9 cellular contexts compared by ENCODE assay signal in the genomic region with DNA sequence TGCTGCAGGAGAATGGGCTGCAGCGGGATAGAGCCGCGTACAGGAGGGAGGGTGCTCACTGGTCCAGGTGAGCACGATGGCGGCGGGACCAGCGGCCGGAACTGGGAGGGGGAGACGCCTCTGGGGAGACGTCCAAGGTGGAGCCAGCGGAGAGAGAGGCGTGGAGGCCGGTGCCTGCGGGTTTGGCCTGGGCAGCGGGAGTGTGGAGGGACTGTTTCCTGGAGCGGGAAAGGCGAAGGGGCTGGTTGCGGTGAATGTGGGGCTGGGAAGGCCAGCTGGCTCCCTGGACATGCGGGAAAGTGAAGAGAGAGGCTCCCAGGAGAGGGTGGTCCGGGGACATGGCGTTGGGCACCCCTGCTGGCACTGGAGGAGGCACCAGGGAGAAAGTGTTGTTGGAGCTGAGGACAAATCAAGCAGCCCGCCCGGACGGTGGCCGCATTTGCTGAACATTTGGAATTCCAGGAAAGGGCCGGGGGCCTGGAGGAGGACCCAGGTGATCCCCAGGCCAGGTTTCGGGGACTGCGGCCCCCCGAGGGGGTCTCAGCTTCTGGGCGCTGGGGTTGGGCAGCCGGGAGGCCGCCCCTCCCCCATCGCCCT. TPM values are rescaled to one million over a fixed set of nuclear protein-coding genes. Genes with fewer than 3 reads are reported as not detected.
DNase-seq lines count a peak whose midpoint lies in the region; ATAC-seq and TF ChIP-seq lines count a peak whose summit lies in the region.
"Had no signal": no experiment of that assay in that cellular context is flagged by ENCODE, and none has a peak within 500 bp of the region (broad histone marks: within the 10 kb centered on the region; RNA-seq: fewer than 3 reads in every experiment).

No MANE protein-coding gene starts in this region.

- peak in 1 of 2 experiments; percentile 50 for DNase-seq in HAP-1 (ENCODE audit: low spot score in 2 of 2)
- DNase-seq in NCI-H774 (lab: John Stamatoyannopoulos, UW), result peak; percentile 61
- DNase-seq in gastrocnemius medialis, result no peak
- no peak for DNase-seq in activated CD4-positive, alpha-beta T cell treated with anti-CD3 and anti-CD28 coated beads for 1 hour
- DNase-seq: MG63 had no signal

- H3K27me3 ChIP-seq in HAP-1 (ENCODE audit: low read depth), result no peaks in the 10 kb centered on the region
- H3K27me3 ChIP-seq in gastrocnemius medialis, result peaks cover 16 to 36% (median 23%) of the 10 kb centered on the region in 3 donors
- H3K27me3 ChIP-seq: MG63 had no signal

- intact Hi-C loops in gastrocnemius medialis (cut with DNase I; ENCODE audit: low total_unique reads), result loop anchor here (10.0 kb wide), 1 partner anchor 258 kb away; no protein-coding TSS in a partner anchor

- H3K27ac ChIP-seq in gastrocnemius medialis, result no peak overlapping the region

- H3K36me3 ChIP-seq in HAP-1 (replicated peaks), result no peaks in the 10 kb centered on the region
- H3K36me3 ChIP-seq in gastrocnemius medialis, result no peaks in the 10 kb centered on the region
- H3K36me3 ChIP-seq: MG63 had no signal

- in situ Hi-C loops in HAP-1 (cut with MboI; ENCODE audit: low sequenced_read_pairs) (loop anchor here (5.0 kb wide), 1 partner anchor 175 kb away; no protein-coding TSS in a partner anchor), gastrocnemius medialis (cut with MboI; ENCODE audit: low sequenced_read_pairs in 4 of 4) (loop anchor here in 3 of 4 donors (10.0 to 25.0 kb wide), 2 partner anchors 155 to 162 kb away; no protein-coding TSS in a partner anchor)

- ATAC-seq in gastrocnemius medialis (no peak), HG03354 (IDR thresholded peaks at IDR 0.05; ENCODE audit: poor library complexity, severe bottlenecking, unreplicated experiment) (no peak), HG03095 (IDR thresholded peaks at IDR 0.05; ENCODE audit: unreplicated experiment) (no peak)
- ATAC-seq: HCT116 had no signal

- H3K9me3 ChIP-seq in HAP-1, result no peaks in the 10 kb centered on the region
- no peaks in the 10 kb centered on the region for H3K9me3 ChIP-seq in gastrocnemius medialis

- no peak for TF ChIP-seq CTCF in gastrocnemius medialis (IDR thresholded peaks at IDR 0.05 in 4 of 5, conservative IDR thresholded peaks at IDR 0.05 in 1 of 5)

- no peak for TF ChIP-seq POLR2A in gastrocnemius medialis (IDR thresholded peaks at IDR 0.05)

- H3K4me1 ChIP-seq in HAP-1 (peaks cover 12% of the 10 kb centered on the region), gastrocnemius medialis (peaks cover 0 to 3% of the 10 kb centered on the region in 2 donors)

- peak overlapping the region; percentile 19 for H3K4me3 ChIP-seq in HAP-1
- peak overlapping the region; percentile 20 for H3K4me3 ChIP-seq in iPS-11a (ENCODE audit: low read depth, low read length)
- H3K4me3 ChIP-seq in gastrocnemius medialis, result peak overlapping the region in 3 of 4 donors; percentile 17 to 38 (median 35)
- H3K4me3 ChIP-seq: MG63 had no signal

RNA-seq across cellular contexts. Expression of a gene that starts 34.3 kb away (rescaled TPM):
- not detected for total RNA-seq in gastrocnemius medialis
